ENCODE assay signal across 8 cellular contexts in the genomic region with DNA sequence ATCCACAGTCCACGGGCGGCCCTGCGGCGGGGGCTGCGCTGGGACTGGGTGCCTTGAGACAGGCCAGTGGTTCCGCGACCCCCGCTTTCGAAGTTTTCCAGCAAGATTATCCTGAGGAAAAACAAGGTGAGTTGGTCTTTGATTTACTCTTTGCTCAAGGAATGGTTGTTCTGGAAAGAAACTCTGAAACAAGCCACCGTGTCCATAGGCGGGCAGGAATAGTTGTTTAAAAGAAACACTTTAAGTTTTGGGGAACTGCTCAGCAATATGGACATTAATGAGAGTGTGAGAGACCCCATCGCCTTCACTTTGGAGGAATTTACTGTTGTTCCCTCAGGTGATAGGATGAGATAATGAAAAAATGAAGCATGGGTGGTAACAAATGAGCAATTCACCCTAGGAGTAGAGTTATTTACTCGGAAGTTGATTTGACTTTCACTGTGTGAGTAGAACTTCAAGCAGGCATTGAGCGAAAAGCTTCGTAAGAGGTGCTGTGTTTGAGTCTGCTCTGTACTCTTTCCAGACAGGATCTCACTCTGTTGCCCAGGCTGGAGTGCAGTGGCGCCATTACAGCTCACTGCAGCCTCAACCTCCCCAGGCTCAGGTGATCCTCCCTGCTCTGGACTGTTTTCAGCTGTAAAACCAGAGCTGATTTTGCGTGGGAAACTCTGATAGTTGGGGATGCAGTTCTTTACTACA. TPM values are rescaled to one million over a fixed set of nuclear protein-coding genes. Genes with fewer than 3 reads are reported as not detected.
DNase-seq lines count a peak whose midpoint lies in the region; ATAC-seq and TF ChIP-seq lines count a peak whose summit lies in the region.

No MANE protein-coding gene starts in this region.

- peak overlapping the region; percentile 68 for H3K9ac ChIP-seq in PC-3 (ENCODE audit: low read length)

- H3K4me1 Mint-ChIP-seq in CD8-positive, alpha-beta memory T cell: peaks cover 3 to 14% (median 4%) of the 10 kb centered on the region in 3 donors

- H3K27ac ChIP-seq in CD8-positive, alpha-beta memory T cell (ENCODE audit: low read depth, low read length): no peak overlapping the region
- H3K27ac ChIP-seq in PC-3 (ENCODE audit: low read length) (peak overlapping the region; percentile 27), gastroesophageal sphincter (peak overlapping the region; percentile 92 to 93 (median 92)), ovary (peak overlapping the region in 1 of 2 donors; percentile 29)

- ATAC-seq in PC-3: peak; percentile 12
- no peak for ATAC-seq in gastroesophageal sphincter

- H3K4me3 Mint-ChIP-seq in CD8-positive, alpha-beta memory T cell: peak overlapping the region in 4 of 7 donors; percentile 26 to 82 (median 52)

- peaks cover 0 to 2% (median 2%) of the 10 kb centered on the region in 5 donors for H3K9me3 Mint-ChIP-seq in CD8-positive, alpha-beta memory T cell

- no peaks in the 10 kb centered on the region for H3K36me3 Mint-ChIP-seq in CD8-positive, alpha-beta memory T cell

- H3K27me3 ChIP-seq in CD8-positive, alpha-beta memory T cell (ENCODE audit: insufficient read depth, low read length, poor library complexity, severe bottlenecking): peaks cover 6% of the 10 kb centered on the region
- no peaks in the 10 kb centered on the region for H3K27me3 ChIP-seq in PC-3 (ENCODE audit: low read length)
- no peaks in the 10 kb centered on the region for H3K27me3 ChIP-seq in gastroesophageal sphincter
- H3K27me3 ChIP-seq in ovary: no peaks in the 10 kb centered on the region

- peaks cover 14% of the 10 kb centered on the region for H3K79me2 ChIP-seq in PC-3 (ENCODE audit: low read length)

- intact Hi-C loops in PC-3 (cut with micrococcal nuclease) (loop anchor here (2.0 to 10.0 kb wide), 2 partner anchors 31 to 453 kb away; partner anchors contain the start of genes CDKN2A and CDKN2B-AS1), ovary (cut with DNase I) (no loop called here)

- no peaks in the 10 kb centered on the region for H3K9me3 ChIP-seq in CD8-positive, alpha-beta memory T cell (ENCODE audit: low read length)
- H3K9me3 ChIP-seq in PC-3 (ENCODE audit: low read length) (no peaks in the 10 kb centered on the region), gastroesophageal sphincter (no peaks in the 10 kb centered on the region), ovary (no peaks in the 10 kb centered on the region)

- DNase-seq in CD8-positive, alpha-beta memory T cell: no peak
- DNase-seq in PC-3: peak; percentile 28
- DNase-seq in ovary: no peak
- no peak for DNase-seq in GM13976 (ENCODE audit: low spot score)
- no peak for DNase-seq in NCI-H446 treated with DMSO at 0.1 percent for 48 hours (lab: John Stamatoyannopoulos, UW)
- DNase-seq in stimulated activated CD4-positive, alpha-beta T cell treated with anti-CD3 and anti-CD28 coated beads, Interleukin-4, amount 100 ng/mL, for 4 hours: no peak
- no peak for DNase-seq in KG1 (lab: John Stamatoyannopoulos, UW)

- in situ Hi-C loops in GM13976 (cut with MboI; ENCODE audit: low sequenced_read_pairs, unreplicated experiment): no loop called here

- H3K4me2 ChIP-seq in PC-3 (ENCODE audit: low read length): peak overlapping the region; percentile 83

- H3K4me1 ChIP-seq in CD8-positive, alpha-beta memory T cell (ENCODE audit: insufficient read depth, low read length): no peaks in the 10 kb centered on the region
- H3K4me1 ChIP-seq in PC-3 (ENCODE audit: insufficient read depth, low read length) (peaks cover 28% of the 10 kb centered on the region), gastroesophageal sphincter (peaks cover 0 to 42% (median 0%) of the 10 kb centered on the region in 3 donors), ovary (ENCODE audit: insufficient read depth) (peaks cover 7% of the 10 kb centered on the region)

- TF ChIP-seq CTCF in PC-3 (conservative IDR thresholded peaks at IDR 0.05; ENCODE audit: low read depth, low read length) (peak; percentile 13; the same call in 1 of the 2 replicates), gastroesophageal sphincter (IDR thresholded peaks at IDR 0.05) (no peak), ovary (IDR thresholded peaks at IDR 0.05) (no peak), GM13976 (IDR thresholded peaks at IDR 0.05; ENCODE audit: borderline replicate concordance, control extremely low read depth, extremely low read depth, insufficient read depth, missing control alignments) (no peak)

- H3K36me3 ChIP-seq in CD8-positive, alpha-beta memory T cell (ENCODE audit: insufficient read depth, low read length): no peaks in the 10 kb centered on the region
- no peaks in the 10 kb centered on the region for H3K36me3 ChIP-seq in PC-3 (ENCODE audit: low read depth, low read length)
- no peaks in the 10 kb centered on the region for H3K36me3 ChIP-seq in gastroesophageal sphincter
- no peaks in the 10 kb centered on the region for H3K36me3 ChIP-seq in ovary

- 17 to 19% methylated on average over 5 to 12 of the region's 17 CpGs for WGBS in gastroesophageal sphincter (ENCODE audit: low coverage in 1 of 2), 2 donors
- WGBS in ovary, 3 donors: 25 to 29% (median 27%) methylated on average over 17 of the region's 17 CpGs

- BruUV-seq in PC-3 (replicated peaks; lab: Mats Ljungman, UMichigan): no TSS peak

- no peak overlapping the region for H3K27ac Mint-ChIP-seq in CD8-positive, alpha-beta memory T cell

- no peak overlapping the region for H3K4me3 ChIP-seq in CD8-positive, alpha-beta memory T cell (ENCODE audit: low read length)
- H3K4me3 ChIP-seq in PC-3 (ENCODE audit: low read length) (peak overlapping the region; percentile 68), gastroesophageal sphincter (peak overlapping the region; percentile 74 to 81), ovary (peak overlapping the region; percentile 61)

- H4K20me1 ChIP-seq in PC-3 (ENCODE audit: low read length): no peaks in the 10 kb centered on the region

- POLR2A ChIA-PET in CD8-positive, alpha-beta memory T cell (lab: Charles Lee): no interaction called here
- POLR2A ChIA-PET in PC-3 (lab: Charles Lee; ENCODE audit: unreplicated experiment): no interaction called here

- CTCF ChIA-PET in CD8-positive, alpha-beta memory T cell (lab: Charles Lee): interaction anchor here (1.0 kb wide), 1 partner anchor 634 kb away, joined by 3 read pairs; no protein-coding TSS in a partner anchor
- CTCF ChIA-PET in PC-3 (lab: Charles Lee): interaction anchor here (0.6 to 1.0 kb wide), 2 partner anchors 204 to 505 kb away, joined by 3 to 5 read pairs; no protein-coding TSS in a partner anchor

- TF ChIP-seq EP300 in gastroesophageal sphincter (IDR thresholded peaks at IDR 0.05) (no peak), ovary (IDR thresholded peaks at IDR 0.05) (no peak)

- H3K27me3 Mint-ChIP-seq in CD8-positive, alpha-beta memory T cell: peaks cover 16 to 65% of the 10 kb centered on the region in 2 donors

- TF ChIP-seq POLR2A in gastroesophageal sphincter (IDR thresholded peaks at IDR 0.05): no peak
- no peak for TF ChIP-seq POLR2A in ovary (IDR thresholded peaks at IDR 0.05)

- H3K9me2 ChIP-seq in PC-3 (replicated peaks; ENCODE audit: low read length): no peaks in the 10 kb centered on the region

- H3F3A ChIP-seq in PC-3 (ENCODE audit: low read length, unreplicated experiment): no peaks in the 10 kb centered on the region

- peak overlapping the region; percentile 94 for H2AFZ ChIP-seq in PC-3 (ENCODE audit: low read length)

RNA-seq across cellular contexts. Expression of gene DMRTA1, which starts 1.1 kb away (rescaled TPM):
- not detected for total RNA-seq in CD8-positive, alpha-beta memory T cell
- not detected for polyA plus RNA-seq in CD8-positive, alpha-beta memory T cell
- total RNA-seq in PC-3 (2014; rRNA removed) (1.5 and 2.1 TPM in 2 replicates), gastroesophageal sphincter (1 to 10 TPM; 1.3 to 4.6 (median 3.8) TPM), ovary (under 1 TPM; 0.07 to 0.69 (median 0.30) TPM)
- under 1 TPM; 0.13 to 0.22 TPM for polyA plus RNA-seq in ovary
